8 cellular contexts compared by ENCODE assay signal in the genomic region with DNA sequence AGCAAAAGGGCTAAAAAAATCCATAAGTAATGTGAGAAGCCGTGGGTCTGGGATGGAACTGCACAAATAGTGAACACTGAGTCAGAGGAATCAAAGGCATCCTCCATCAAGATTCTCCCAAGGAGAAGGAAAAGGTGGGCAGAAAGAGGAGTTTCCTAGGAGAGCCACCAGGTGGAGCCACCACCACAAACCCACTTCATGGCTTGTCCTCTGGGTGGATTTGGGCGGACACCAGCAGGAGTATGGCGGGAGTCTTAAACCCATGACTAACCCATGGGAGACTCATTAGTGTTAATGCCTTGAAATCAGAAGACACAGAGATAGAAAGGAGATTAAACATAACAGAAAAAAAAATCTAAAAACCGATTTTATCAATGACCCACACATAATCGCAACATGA.
A peak's percentile ranks its signal among the peaks of the same experiment; 100 is the strongest.
DNase-seq lines count a peak whose midpoint lies in the region; ATAC-seq and TF ChIP-seq lines count a peak whose summit lies in the region.

No MANE protein-coding gene starts in this region.

- H3K4me1 ChIP-seq in SJSA1 (replicated peaks) (no peaks in the 10 kb centered on the region), spleen (peaks cover 0 to 43% (median 6%) of the 10 kb centered on the region in 6 donors)

- 55 to 74% (median 64%) methylated on average over 5 of the region's 5 CpGs for WGBS in spleen, 5 donors

- H3K27ac ChIP-seq in SJSA1: no peak overlapping the region
- no peak overlapping the region for H3K27ac ChIP-seq in spleen

- peak; percentile 43 to 75 (median 67) for TF ChIP-seq CTCF in spleen (IDR thresholded peaks at IDR 0.05 in 8 of 11, conservative IDR thresholded peaks at IDR 0.05 in 3 of 11)

- intact Hi-C loops in spleen (cut with DNase I; ENCODE audit: low total_unique reads): loop anchor here (5.0 kb wide), 1 partner anchor 148 kb away; a partner anchor contains a TSS

- ATAC-seq in GM18909 (IDR thresholded peaks at IDR 0.05; ENCODE audit: poor library complexity, unreplicated experiment) (no peak), GM18511 (IDR thresholded peaks at IDR 0.05; ENCODE audit: unreplicated experiment) (no peak)

- H3K4me3 ChIP-seq in SJSA1: no peak overlapping the region
- H3K4me3 ChIP-seq in spleen: no peak overlapping the region

- H3K36me3 ChIP-seq in SJSA1 (no peaks in the 10 kb centered on the region), spleen (peaks cover 0 to 11% (median 0%) of the 10 kb centered on the region in 6 donors)

- DNase-seq in DMS 273 treated with DMSO at 0.1 percent for 48 hours (lab: John Stamatoyannopoulos, UW) (peak; percentile 33), HT-29 (ENCODE audit: low spot score) (peak; percentile 88), SJSA1 (ENCODE audit: low read depth in 1 of 2, low spot score in 2 of 2) (peak; percentile 58 to 64), amniotic epithelial cell (ENCODE audit: low read depth) (peak; percentile 64), hepatic stellate cell (ENCODE audit: low spot score) (peak; percentile 70), spleen (peak; percentile 81)

- H3K9me3 ChIP-seq in SJSA1 (replicated peaks) (no peaks in the 10 kb centered on the region), spleen (no peaks in the 10 kb centered on the region)

- no peak for TF ChIP-seq POLR2A in spleen (IDR thresholded peaks at IDR 0.05)

- no peaks in the 10 kb centered on the region for H3K27me3 ChIP-seq in SJSA1 (replicated peaks)
- peaks cover 0 to 3% (median 0%) of the 10 kb centered on the region in 7 donors for H3K27me3 ChIP-seq in spleen (replicated peaks in 1 of 7)

Comparison
In these comparisons a context has a peak if more than half of its experiments do, and no peak if none do; other contexts are left out.
1. DNase-seq: peak in every context shown above with its lines; median percentile 88 in HT-29; 81 in spleen; 70 in hepatic stellate cell; 64 in amniotic epithelial cell; 61 in SJSA1; 33 in DMS 273 treated with DMSO at 0.1 percent for 48 hours.